1 cellular context compared by ENCODE assay signal in genomic region chr18:10140928-10141327, GRCh38.
TF ChIP-seq lines count a peak whose summit lies in the region.

No MANE protein-coding gene starts in this region.

TF ChIP-seq in HepG2, 621 proteins besides CTCF, POLR2A, EP300 and RAD21 (continued from another document and continues in another):
- TF ChIP-seq MIXL1 (CRISPR knock-in tag; IDR thresholded peaks at IDR 0.05) (no peak), ZNF281 (CRISPR knock-in tag; IDR thresholded peaks at IDR 0.05; ENCODE audit: borderline replicate concordance) (peak; percentile 29; the same call in 1 of the 2 replicates), SP4 (CRISPR knock-in tag; IDR thresholded peaks at IDR 0.05) (no peak), HMG20A (CRISPR knock-in tag; IDR thresholded peaks at IDR 0.05; ENCODE audit: borderline replicate concordance) (peak; percentile 42; the same call in 1 of the 2 replicates), ZNF720 (CRISPR knock-in tag; IDR thresholded peaks at IDR 0.05) (no peak), BORCS8-MEF2B (CRISPR knock-in tag; IDR thresholded peaks at IDR 0.05) (no peak), ZSCAN30 (CRISPR knock-in tag; IDR thresholded peaks at IDR 0.05) (no peak), ZNF362 (CRISPR knock-in tag; IDR thresholded peaks at IDR 0.05; ENCODE audit: borderline replicate concordance) (no peak), KDM3A (CRISPR knock-in tag; IDR thresholded peaks at IDR 0.05; ENCODE audit: low read depth) (no peak), NKX3-1 (CRISPR knock-in tag; IDR thresholded peaks at IDR 0.05) (no peak), HNRNPLL (IDR thresholded peaks at IDR 0.05; ENCODE audit: low read depth, low read length, poor library complexity, severe bottlenecking) (no peak), DNMT3B (CRISPR knock-in tag; conservative IDR thresholded peaks at IDR 0.05) (no peak), SP5 (CRISPR knock-in tag; IDR thresholded peaks at IDR 0.05; ENCODE audit: borderline replicate concordance, low read depth) (peak; percentile 45; the same call in 1 of the 2 replicates), E2F2 (CRISPR knock-in tag; IDR thresholded peaks at IDR 0.05; ENCODE audit: borderline replicate concordance) (no peak), PREB (CRISPR knock-in tag; IDR thresholded peaks at IDR 0.05) (no peak), RBM39 (IDR thresholded peaks at IDR 0.05; ENCODE audit: low read depth, low read length, poor library complexity, severe bottlenecking) (no peak), PITX1 (CRISPR knock-in tag; IDR thresholded peaks at IDR 0.05) (no peak), ZBTB10 (CRISPR knock-in tag; IDR thresholded peaks at IDR 0.05; ENCODE audit: borderline replicate concordance) (no peak), ZBED4 (CRISPR knock-in tag; IDR thresholded peaks at IDR 0.05; ENCODE audit: borderline replicate concordance) (no peak; the same call in 1 of the 2 replicates), PLSCR1 (CRISPR knock-in tag; IDR thresholded peaks at IDR 0.05; ENCODE audit: borderline replicate concordance) (no peak), ZNF770 (CRISPR knock-in tag; IDR thresholded peaks at IDR 0.05) (no peak), TEF (CRISPR knock-in tag; IDR thresholded peaks at IDR 0.05) (no peak), ZBTB3 (CRISPR knock-in tag; IDR thresholded peaks at IDR 0.05; ENCODE audit: borderline replicate concordance, low read depth) (no peak), RERE (CRISPR knock-in tag; IDR thresholded peaks at IDR 0.05; ENCODE audit: low read depth) (peak; percentile 51; the same call in 1 of the 2 replicates), ZNF878 (CRISPR knock-in tag; IDR thresholded peaks at IDR 0.05) (no peak), GMEB2 (CRISPR knock-in tag; IDR thresholded peaks at IDR 0.05; ENCODE audit: low read depth) (no peak), ZNF788 (CRISPR knock-in tag; IDR thresholded peaks at IDR 0.05; ENCODE audit: borderline replicate concordance) (no peak)
